Comparison of ENCODE assay signal across 23 cellular contexts in genomic region chr4:1788254-1788973, GRCh38. TPM values are rescaled to one million over a fixed set of nuclear protein-coding genes. Genes with fewer than 3 reads are reported as not detected.
"Had no signal": no experiment of that assay in that cellular context is flagged by ENCODE, and none has a peak within 500 bp of the region (broad histone marks: within the 10 kb centered on the region; RNA-seq: fewer than 3 reads in every experiment).

No MANE protein-coding gene starts in this region.

- DNase-seq: activated CD4-positive, alpha-beta T cell treated with anti-CD3 and anti-CD28 coated beads, Interleukin-2, amount 50 U/mL, for 1 hour; activated CD8-positive, alpha-beta memory T cell treated with anti-CD3 and anti-CD28 coated beads, Interleukin-2, amount 10 ng/mL, durations not matched to agents 7 days and 5 days; activated CD8-positive, alpha-beta T cell treated with anti-CD3 and anti-CD28 coated beads for 36 hours; activated naive CD8-positive, alpha-beta T cell treated with anti-CD3 and anti-CD28 coated beads, Interleukin-2, amount 50 U/mL, for 24 hours; activated T-cell treated with anti-CD3 and anti-CD28 coated beads, Interleukin-2, amount 50 U/mL, for 48 hours; cerebellar nuclear complex; effector memory CD8-positive, alpha-beta T cell; erythroblast; foreskin fibroblast; heart left ventricle; left lung; lower lobe of right lung; mesenchymal stem cell; naive thymus-derived CD8-positive, alpha-beta T cell; occipital lobe; posterior cingulate gyrus; stimulated activated CD4-positive, alpha-beta T cell treated with anti-CD3 and anti-CD28 coated beads, Interleukin-12 subunit alpha, Interleukin-12 subunit beta, amount 100 ng/mL, for 4 hours; stimulated activated CD4-positive, alpha-beta T cell treated with anti-CD3 and anti-CD28 coated beads, Interleukin-4, amount 100 ng/mL, for 24 hours; stimulated activated naive CD8-positive, alpha-beta T cell treated with anti-CD3 and anti-CD28 coated beads, Interleukin-15, amount 100 ng/mL, for 72 hours; T-helper 17 cell had no signal

- H3K4me1 ChIP-seq: left lung had no signal

- H3K36me3 ChIP-seq: heart left ventricle, left lung, lower lobe of right lung, neural progenitor cell, tibial nerve had no signal

- H3K9me3 ChIP-seq: heart left ventricle, left lung, lower lobe of right lung, tibial nerve had no signal

- H3K4me3 ChIP-seq: coronary artery, heart left ventricle, left lung, lower lobe of right lung, neural progenitor cell, tibial nerve had no signal

- H2AFZ ChIP-seq: neural progenitor cell had no signal

- H3K9ac ChIP-seq: neural progenitor cell had no signal

- H3K4me2 ChIP-seq: neural progenitor cell had no signal

- H3K27ac ChIP-seq: coronary artery, left lung, lower lobe of right lung, neural progenitor cell, tibial nerve had no signal

RNA-seq across cellular contexts. Expression of gene FGFR3, which starts 4.7 kb away (rescaled TPM):
- total RNA-seq: naive thymus-derived CD8-positive, alpha-beta T cell had no signal
